1 cellular context compared by ENCODE assay signal in genomic region chr11:117210620-117211019, GRCh38.
TF ChIP-seq lines count a peak whose summit lies in the region.

No MANE protein-coding gene starts in this region.

TF ChIP-seq in H1, 55 proteins besides CTCF, POLR2A, EP300 and RAD21:
- TF ChIP-seq EZH2 (IDR thresholded peaks at IDR 0.05; ENCODE audit: low read depth, low read length, severe bottlenecking) (no peak), GABPA (IDR thresholded peaks at IDR 0.05; ENCODE audit: borderline replicate concordance, insufficient read depth, low read length) (no peak), E2F6 (IDR thresholded peaks at IDR 0.05) (no peak), CHD1 (IDR thresholded peaks at IDR 0.05; ENCODE audit: low read depth, low read length) (no peak), SIRT6 (IDR thresholded peaks at IDR 0.05; ENCODE audit: low read length) (no peak), POLR2AphosphoS5 (IDR thresholded peaks at IDR 0.05; ENCODE audit: low read depth, low read length) (0 out of 2 replicates have a peak, but pooled peaks have one; percentile 30), TAF1 (IDR thresholded peaks at IDR 0.05; ENCODE audit: low read depth, low read length) (no peak), BACH1 (IDR thresholded peaks at IDR 0.05; ENCODE audit: low read length) (no peak)
